Comparison of ENCODE assay signal across 16 cellular contexts in genomic region chr15:25175789-25176615, GRCh38.
DNase-seq lines count a peak whose midpoint lies in the region; ATAC-seq and TF ChIP-seq lines count a peak whose summit lies in the region.
"Had no signal": no experiment of that assay in that cellular context is flagged by ENCODE, and none has a peak within 500 bp of the region (broad histone marks: within the 10 kb centered on the region; RNA-seq: fewer than 3 reads in every experiment).

No MANE protein-coding gene starts in this region.

- no peak overlapping the region for H3K4me2 ChIP-seq in H9 (ENCODE audit: insufficient read depth, insufficient read length, low read length)
- H3K4me2 ChIP-seq: BLaER1 had no signal

- no peak overlapping the region for H4K8ac ChIP-seq in H9 (replicated peaks; ENCODE audit: insufficient read length, low read depth, low read length)

- no peaks in the 10 kb centered on the region for H3K36me3 ChIP-seq in right atrium auricular region
- H3K36me3 ChIP-seq: BLaER1, brain microvascular endothelial cell, suprapubic skin had no signal

- no peak overlapping the region for H3K4ac ChIP-seq in H9 (ENCODE audit: low read depth, low read length)

- no peak overlapping the region for H3K27ac ChIP-seq in H9 (ENCODE audit: insufficient read length, low read depth, low read length)
- H3K27ac ChIP-seq in right atrium auricular region = no peak overlapping the region
- H3K27ac ChIP-seq: BLaER1, brain microvascular endothelial cell, suprapubic skin had no signal

- H3K36me3 Mint-ChIP-seq in H9 (ENCODE audit: insufficient read depth in 1 of 3, low read depth in 3 of 3) = peaks cover 10 to 19% (median 15%) of the 10 kb centered on the region in 3 experiments; a peak in 6 of 7 replicates

- peaks cover 77 to 93% of the 10 kb centered on the region in 2 experiments for H3K9me3 Mint-ChIP-seq in H9

- no CpG with 5 or more reads among the region's 7 CpGs for WGBS in H9 (ENCODE audit: extremely low coverage, insufficient read length, low lambda C conversion rate)

- H4K91ac ChIP-seq in H9 (ENCODE audit: insufficient read length, low read depth, low read length) = no peak overlapping the region

- H3K4me1 Mint-ChIP-seq in H9 = no peaks in the 10 kb centered on the region

- DNase-seq in H9 (peak; percentile 17), right atrium auricular region (ENCODE audit: low spot score) (peak; percentile 43), sciatic nerve (ENCODE audit: low spot score) (peak; percentile 28), GM19238 (ENCODE audit: insufficient read length, low spot score) (no peak), NCI-H128 (lab: John Stamatoyannopoulos, UW; ENCODE audit: unreplicated experiment) (no peak)
- DNase-seq in activated CD8-positive, alpha-beta memory T cell treated with anti-CD3 and anti-CD28 coated beads, Interleukin-2, amount 50 U/mL, for 4 hours = peak; percentile 4
- DNase-seq: brain microvascular endothelial cell, foreskin melanocyte, KG1, NCI-H1694, NCI-H510A, occipital lobe had no signal

- H2AK5ac ChIP-seq in H9 (ENCODE audit: insufficient read length, low read length) = no peak overlapping the region

- H3K9me3 ChIP-seq in H9 (ENCODE audit: control insufficient read depth, low read depth, low read length) (peaks cover 75% of the 10 kb centered on the region), right atrium auricular region (peaks cover 0 to 28% of the 10 kb centered on the region in 2 donors)

- peaks cover 4% of the 10 kb centered on the region; the same call in 1 of the 2 replicates for H3K27me3 Mint-ChIP-seq in H9 (ENCODE audit: low read depth)

- H3K9ac ChIP-seq in H9 (ENCODE audit: extremely low read depth, insufficient read length, low read length) = no peak overlapping the region
- H3K9ac ChIP-seq: BLaER1 had no signal

- H3K18ac ChIP-seq in H9 (ENCODE audit: insufficient read length, low read depth, low read length) = no peak overlapping the region

- H2BK12ac ChIP-seq in H9 (ENCODE audit: insufficient read length, low read depth, low read length) = no peak overlapping the region

- H4K5ac ChIP-seq in H9 (ENCODE audit: insufficient read length, low read depth, low read length) = no peak overlapping the region

- H3K4me3 Mint-ChIP-seq in H9 = no peak overlapping the region

- no peak overlapping the region for H2BK20ac ChIP-seq in H9 (ENCODE audit: low read depth, low read length, poor library complexity, severe bottlenecking)

- TF ChIP-seq CTCF in H9 (conservative IDR thresholded peaks at IDR 0.05) (no peak), right atrium auricular region (IDR thresholded peaks at IDR 0.05) (no peak)

- no peak overlapping the region for H2BK15ac ChIP-seq in H9 (ENCODE audit: low read depth, low read length)

- H3K56ac ChIP-seq in H9 (ENCODE audit: insufficient read length, low read depth, low read length) = no peak overlapping the region

- no peaks in the 10 kb centered on the region for H3K23me2 ChIP-seq in H9 (ENCODE audit: insufficient read length, low read depth, low read length, poor library complexity, severe bottlenecking)

- H3K4me3 ChIP-seq in right atrium auricular region = no peak overlapping the region
- H3K4me3 ChIP-seq: BLaER1, suprapubic skin had no signal

- no peaks in the 10 kb centered on the region for H3K4me1 ChIP-seq in H9 (ENCODE audit: insufficient read depth, low read length)
- H3K4me1 ChIP-seq in right atrium auricular region = no peaks in the 10 kb centered on the region
- H3K4me1 ChIP-seq: BLaER1, suprapubic skin had no signal

- H3K23ac ChIP-seq in H9 (ENCODE audit: insufficient read length, low read depth, low read length) = no peak overlapping the region

- no peak overlapping the region for H3K27ac Mint-ChIP-seq in H9

- intact Hi-C loops in sciatic nerve (cut with DNase I) = no loop called here

- no peaks in the 10 kb centered on the region for H4K20me1 ChIP-seq in H9 (ENCODE audit: control insufficient read depth, insufficient read depth, insufficient read length)
- H4K20me1 ChIP-seq: BLaER1 had no signal

- ATAC-seq in sciatic nerve (no peak), GM19455 (IDR thresholded peaks at IDR 0.05; ENCODE audit: unreplicated experiment) (no peak)
- ATAC-seq: activated CD4-positive, CD25-positive, alpha-beta regulatory T cell treated with anti-CD3 and anti-CD28 coated beads, Interleukin-2, amount 50 U/mL, for 24 hours had no signal

- H3K79me1 ChIP-seq in H9 (ENCODE audit: insufficient read depth, low read depth, low read length, poor library complexity, severe bottlenecking) = no peaks in the 10 kb centered on the region

- H2BK5ac ChIP-seq in H9 (ENCODE audit: insufficient read length, low read length) = no peak overlapping the region

- H3K27me3 ChIP-seq in H9 (ENCODE audit: insufficient read depth, low read length) (no peaks in the 10 kb centered on the region), right atrium auricular region (no peaks in the 10 kb centered on the region)
- H3K27me3 ChIP-seq: BLaER1, brain microvascular endothelial cell, suprapubic skin had no signal

- H3T11ph ChIP-seq in H9 (ENCODE audit: low read length) = no peak overlapping the region

- H2AFZ ChIP-seq in H9 (ENCODE audit: low read length) = no peak overlapping the region

- H3K14ac ChIP-seq in H9 (ENCODE audit: insufficient read depth, low read length) = no peak overlapping the region

- no peaks in the 10 kb centered on the region for H3K79me2 ChIP-seq in H9 (ENCODE audit: insufficient read depth, low read length)

- H2BK120ac ChIP-seq in H9 (ENCODE audit: low read depth, low read length, poor library complexity, severe bottlenecking) = no peak overlapping the region

Comparison
In these comparisons a context has a peak if more than half of its experiments do, and no peak if none do; other contexts are left out.
1. DNase-seq: peak in H9 (single experiment), activated CD8-positive, alpha-beta memory T cell treated with anti-CD3 and anti-CD28 coated beads, Interleukin-2, amount 50 U/mL, for 4 hours (single experiment), right atrium auricular region (single experiment) and sciatic nerve (single experiment); none in GM19238 (single experiment) and NCI-H128 (single experiment).